1 cellular context compared by ENCODE assay signal in genomic region chr2:105320651-105321215, GRCh38.
TF ChIP-seq lines count a peak whose summit lies in the region.

No MANE protein-coding gene starts in this region.

TF ChIP-seq in HepG2, 621 proteins besides CTCF, POLR2A, EP300 and RAD21 (continued from another document):
- TF ChIP-seq STAT5B (CRISPR knock-in tag; IDR thresholded peaks at IDR 0.05) = no peak
- no peak for TF ChIP-seq SAP130 (CRISPR knock-in tag; IDR thresholded peaks at IDR 0.05; ENCODE audit: low read depth)
- TF ChIP-seq SKI (IDR thresholded peaks at IDR 0.05; ENCODE audit: partially characterized antibody) = no peak
- no peak for TF ChIP-seq ZFAT (CRISPR knock-in tag; conservative IDR thresholded peaks at IDR 0.05)
- no peak for TF ChIP-seq ZSCAN21 (CRISPR knock-in tag; IDR thresholded peaks at IDR 0.05; ENCODE audit: borderline replicate concordance)
- TF ChIP-seq NBN (conservative IDR thresholded peaks at IDR 0.05) = no peak
- TF ChIP-seq ZSCAN31 (CRISPR knock-in tag; IDR thresholded peaks at IDR 0.05; ENCODE audit: low read depth) = no peak
